ENCODE assay signal across 19 cellular contexts in genomic region chr15:98375513-98376360, GRCh38.
DNase-seq lines count a peak whose midpoint lies in the region; ATAC-seq and TF ChIP-seq lines count a peak whose summit lies in the region.
"Had no signal": no experiment of that assay in that cellular context is flagged by ENCODE, and none has a peak within 500 bp of the region (broad histone marks: within the 10 kb centered on the region; RNA-seq: fewer than 3 reads in every experiment).

No MANE protein-coding gene starts in this region.

- no peaks in the 10 kb centered on the region for H3K79me2 ChIP-seq in MM.1S (ENCODE audit: low read length)

- H3K9ac ChIP-seq in MM.1S (ENCODE audit: low read length), result no peak overlapping the region

- no peak for TF ChIP-seq POLR2A in esophagus muscularis mucosa (IDR thresholded peaks at IDR 0.05; ENCODE audit: low read depth)

- peaks cover 0 to 14% (median 6%) of the 10 kb centered on the region in 4 donors for H3K9me3 ChIP-seq in esophagus muscularis mucosa
- H3K9me3 ChIP-seq in MM.1S (replicated peaks; ENCODE audit: insufficient read depth, low read length), result no peaks in the 10 kb centered on the region
- H3K9me3 ChIP-seq: Peyer's patch had no signal

- H3K4me2 ChIP-seq in MM.1S (ENCODE audit: low read depth, low read length), result no peak overlapping the region
- H3K4me2 ChIP-seq: GM23338 had no signal

- H3K4me3 ChIP-seq in esophagus muscularis mucosa, result peak overlapping the region in 3 of 4 donors; percentile 2 to 21 (median 18)
- no peak overlapping the region for H3K4me3 ChIP-seq in MM.1S (ENCODE audit: low read length)
- H3K4me3 ChIP-seq: GM23338, Peyer's patch had no signal

- no peaks in the 10 kb centered on the region for H3K9me2 ChIP-seq in MM.1S (replicated peaks; ENCODE audit: insufficient read depth, low read length)

- H3K27me3 ChIP-seq in esophagus muscularis mucosa (no peaks in the 10 kb centered on the region), MM.1S (replicated peaks; ENCODE audit: insufficient read depth, low read length) (no peaks in the 10 kb centered on the region)
- H3K27me3 ChIP-seq: Peyer's patch had no signal

- TF ChIP-seq CTCF in esophagus muscularis mucosa (IDR thresholded peaks at IDR 0.05) (no peak), nephron (IDR thresholded peaks at IDR 0.05; ENCODE audit: unreplicated experiment in 3 of 3) (no peak), MM.1S (IDR thresholded peaks at IDR 0.05; ENCODE audit: low read length) (no peak)

- no peak overlapping the region for H2AFZ ChIP-seq in MM.1S (ENCODE audit: low read length)
- H2AFZ ChIP-seq: GM23338 had no signal

- no peaks in the 10 kb centered on the region for H4K20me1 ChIP-seq in MM.1S (ENCODE audit: insufficient read depth, low read length)

- H3K27ac ChIP-seq in esophagus muscularis mucosa (replicated peaks in 1 of 4), result peak overlapping the region; percentile 43 to 58 (median 46)
- H3K27ac ChIP-seq in MM.1S (ENCODE audit: low read length), result no peak overlapping the region
- H3K27ac ChIP-seq: Peyer's patch had no signal

- no peak for TF ChIP-seq EP300 in esophagus muscularis mucosa (IDR thresholded peaks at IDR 0.05)

- no peaks in the 10 kb centered on the region for H3K36me3 ChIP-seq in esophagus muscularis mucosa
- no peaks in the 10 kb centered on the region for H3K36me3 ChIP-seq in MM.1S (replicated peaks; ENCODE audit: insufficient read depth, low read length)
- H3K36me3 ChIP-seq: Peyer's patch had no signal

- H3K27ac Mint-ChIP-seq in nephron, result peak overlapping the region in 2 of 3 experiments; percentile 71 to 83
- H3K27ac Mint-ChIP-seq: CD8-positive, alpha-beta memory T cell; GM23338 had no signal

- H3K4me1 ChIP-seq in esophagus muscularis mucosa, result peaks cover 0 to 21% (median 11%) of the 10 kb centered on the region in 4 donors
- no peaks in the 10 kb centered on the region for H3K4me1 ChIP-seq in MM.1S (ENCODE audit: low read length)
- H3K4me1 ChIP-seq: Peyer's patch had no signal

- no peak overlapping the region for H3K4me3 Mint-ChIP-seq in nephron
- H3K4me3 Mint-ChIP-seq: CD8-positive, alpha-beta memory T cell; GM23338 had no signal

- no peaks in the 10 kb centered on the region for H3K27me3 Mint-ChIP-seq in nephron (ENCODE audit: low read depth)

- H3K36me3 Mint-ChIP-seq in nephron (ENCODE audit: low read depth), result no peaks in the 10 kb centered on the region
- H3K36me3 Mint-ChIP-seq: CD8-positive, alpha-beta memory T cell had no signal

- H3K4me1 Mint-ChIP-seq in nephron, result peaks cover 5% of the 10 kb centered on the region
- H3K4me1 Mint-ChIP-seq: CD8-positive, alpha-beta memory T cell; GM23338 had no signal

- ATAC-seq in Right ventricle myocardium inferior, result peak; percentile 85
- ATAC-seq: GM23338, SK-N-SH treated with all-trans-retinoic acid at 6 μM for 48 hours had no signal

- no peak for DNase-seq in Right ventricle myocardium inferior (ENCODE audit: missing footprints)
- no peak for DNase-seq in cardiac septum (ENCODE audit: low spot score)
- DNase-seq in esophagus muscularis mucosa (ENCODE audit: extremely low spot score), result no peak
- DNase-seq in NCI-H1092 (lab: John Stamatoyannopoulos, UW), result no peak
- no peak for DNase-seq in iPS-NIHi11 (ENCODE audit: low spot score)
- DNase-seq in MM.1S, result no peak
- DNase-seq in DMS 273 treated with DMSO at 0.1 percent for 48 hours (lab: John Stamatoyannopoulos, UW), result no peak
- DNase-seq: 8988T; CD8-positive, alpha-beta memory T cell; GF-D8; NCI-H1417 treated with DMSO at 0.1 percent for 48 hours; NCI-H2029 treated with DMSO at 0.1 percent for 48 hours; NCI-H510A treated with DMSO at 0.1 percent for 48 hours; NCI-H82; Peyer's patch; SHP77 treated with DMSO at 0.1 percent for 48 hours had no signal

- H3K9me3 Mint-ChIP-seq in nephron, result peaks cover 29% of the 10 kb centered on the region

- 59% methylated on average over 9 of the region's 9 CpGs for WGBS in esophagus muscularis mucosa

- intact Hi-C loops in Right ventricle myocardium inferior (cut with DNase I) (no loop called here), cardiac septum (cut with DNase I) (no loop called here), esophagus muscularis mucosa (cut with DNase I) (loop anchor here (5.0 kb wide), 1 partner anchor 52 kb away; no protein-coding TSS in a partner anchor)

- no peaks in the 10 kb centered on the region for H3F3A ChIP-seq in MM.1S (ENCODE audit: insufficient read depth, low read length)
